Comparison of ENCODE assay signal across 1 cellular context in the genomic region with DNA sequence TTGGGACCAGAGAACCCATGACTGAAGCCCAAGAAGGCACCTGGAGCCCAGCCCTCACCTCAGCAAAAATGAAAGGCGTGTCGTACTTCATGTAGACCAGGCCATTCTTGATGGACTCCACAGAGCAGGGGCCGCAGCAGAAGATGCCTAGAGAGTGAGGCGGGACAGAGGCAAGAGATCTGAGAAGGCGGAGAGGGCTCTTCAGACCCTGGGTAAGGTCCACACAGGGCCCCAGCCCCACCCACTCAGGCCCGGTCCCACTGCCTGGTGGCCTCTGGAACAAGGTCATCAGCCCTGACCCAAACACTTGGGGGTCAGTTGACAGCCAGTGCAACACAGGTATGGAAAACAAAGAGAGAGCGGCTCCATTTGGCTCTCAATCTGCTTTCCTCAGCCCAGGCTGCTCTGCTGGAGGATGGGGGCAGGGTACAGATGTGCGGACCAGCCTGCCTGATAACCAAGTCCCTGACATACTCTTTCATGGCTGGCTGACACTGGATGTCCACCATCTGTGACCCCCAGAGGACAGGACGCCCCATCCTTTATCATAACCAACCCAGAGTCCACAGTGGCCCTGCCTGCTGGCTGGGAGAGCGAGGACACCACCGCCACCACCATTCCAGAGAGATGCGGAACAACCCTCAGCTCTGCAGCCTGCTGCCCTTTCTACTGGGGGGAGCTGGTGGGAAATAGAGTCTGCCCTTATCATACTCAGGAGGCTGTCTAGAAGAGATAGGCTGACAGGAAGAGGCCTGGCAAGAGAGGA.
A peak's percentile ranks its signal among the peaks of the same experiment; 100 is the strongest.
TF ChIP-seq lines count a peak whose summit lies in the region.

No MANE protein-coding gene starts in this region.

TF ChIP-seq in K562, 482 proteins besides CTCF, POLR2A, EP300 and RAD21 (continued from another document and continues in another):
- TF ChIP-seq EZH2 (IDR thresholded peaks at IDR 0.05; ENCODE audit: borderline replicate concordance, low read depth, low read length), result no peak
- no peak for TF ChIP-seq ZNF518B (CRISPR knock-in tag; IDR thresholded peaks at IDR 0.05)
- no peak for TF ChIP-seq MTA1 (IDR thresholded peaks at IDR 0.05; ENCODE audit: borderline replicate concordance)
- no peak for TF ChIP-seq SRSF7 (optimal IDR thresholded peaks at IDR 0.05; ENCODE audit: low read depth, low read length)
- peak; percentile 85 for TF ChIP-seq PML (IDR thresholded peaks at IDR 0.05; ENCODE audit: low read length)
- TF ChIP-seq, protein P1, sequence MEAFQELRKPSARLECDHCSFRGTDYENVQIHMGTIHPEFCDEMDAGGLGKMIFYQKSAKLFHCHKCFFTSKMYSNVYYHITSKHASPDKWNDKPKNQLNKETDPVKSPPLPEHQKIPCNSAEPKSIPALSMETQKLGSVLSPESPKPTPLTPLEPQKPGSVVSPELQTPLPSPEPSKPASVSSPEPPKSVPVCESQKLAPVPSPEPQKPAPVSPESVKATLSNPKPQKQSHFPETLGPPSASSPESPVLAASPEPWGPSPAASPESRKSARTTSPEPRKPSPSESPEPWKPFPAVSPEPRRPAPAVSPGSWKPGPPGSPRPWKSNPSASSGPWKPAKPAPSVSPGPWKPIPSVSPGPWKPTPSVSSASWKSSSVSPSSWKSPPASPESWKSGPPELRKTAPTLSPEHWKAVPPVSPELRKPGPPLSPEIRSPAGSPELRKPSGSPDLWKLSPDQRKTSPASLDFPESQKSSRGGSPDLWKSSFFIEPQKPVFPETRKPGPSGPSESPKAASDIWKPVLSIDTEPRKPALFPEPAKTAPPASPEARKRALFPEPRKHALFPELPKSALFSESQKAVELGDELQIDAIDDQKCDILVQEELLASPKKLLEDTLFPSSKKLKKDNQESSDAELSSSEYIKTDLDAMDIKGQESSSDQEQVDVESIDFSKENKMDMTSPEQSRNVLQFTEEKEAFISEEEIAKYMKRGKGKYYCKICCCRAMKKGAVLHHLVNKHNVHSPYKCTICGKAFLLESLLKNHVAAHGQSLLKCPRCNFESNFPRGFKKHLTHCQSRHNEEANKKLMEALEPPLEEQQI (IDR thresholded peaks at IDR 0.05), result no peak
- TF ChIP-seq U2AF1 (optimal IDR thresholded peaks at IDR 0.05; ENCODE audit: low read depth, low read length), result no peak
- TF ChIP-seq NBN (IDR thresholded peaks at IDR 0.05; ENCODE audit: low read depth), result 0 out of 2 replicates have a peak, but pooled peaks have one; percentile 41
- TF ChIP-seq, protein P2, sequence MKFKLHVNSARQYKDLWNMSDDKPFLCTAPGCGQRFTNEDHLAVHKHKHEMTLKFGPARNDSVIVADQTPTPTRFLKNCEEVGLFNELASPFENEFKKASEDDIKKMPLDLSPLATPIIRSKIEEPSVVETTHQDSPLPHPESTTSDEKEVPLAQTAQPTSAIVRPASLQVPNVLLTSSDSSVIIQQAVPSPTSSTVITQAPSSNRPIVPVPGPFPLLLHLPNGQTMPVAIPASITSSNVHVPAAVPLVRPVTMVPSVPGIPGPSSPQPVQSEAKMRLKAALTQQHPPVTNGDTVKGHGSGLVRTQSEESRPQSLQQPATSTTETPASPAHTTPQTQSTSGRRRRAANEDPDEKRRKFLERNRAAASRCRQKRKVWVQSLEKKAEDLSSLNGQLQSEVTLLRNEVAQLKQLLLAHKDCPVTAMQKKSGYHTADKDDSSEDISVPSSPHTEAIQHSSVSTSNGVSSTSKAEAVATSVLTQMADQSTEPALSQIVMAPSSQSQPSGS (CRISPR knock-in tag; IDR thresholded peaks at IDR 0.05), result no peak
- TF ChIP-seq EGR1 (conservative IDR thresholded peaks at IDR 0.05), result 0 out of 2 replicates have a peak, but pooled peaks have one; percentile 16
- peak; percentile 98 for TF ChIP-seq CBFA2T3 (IDR thresholded peaks at IDR 0.05)
- TF ChIP-seq, protein P3, sequence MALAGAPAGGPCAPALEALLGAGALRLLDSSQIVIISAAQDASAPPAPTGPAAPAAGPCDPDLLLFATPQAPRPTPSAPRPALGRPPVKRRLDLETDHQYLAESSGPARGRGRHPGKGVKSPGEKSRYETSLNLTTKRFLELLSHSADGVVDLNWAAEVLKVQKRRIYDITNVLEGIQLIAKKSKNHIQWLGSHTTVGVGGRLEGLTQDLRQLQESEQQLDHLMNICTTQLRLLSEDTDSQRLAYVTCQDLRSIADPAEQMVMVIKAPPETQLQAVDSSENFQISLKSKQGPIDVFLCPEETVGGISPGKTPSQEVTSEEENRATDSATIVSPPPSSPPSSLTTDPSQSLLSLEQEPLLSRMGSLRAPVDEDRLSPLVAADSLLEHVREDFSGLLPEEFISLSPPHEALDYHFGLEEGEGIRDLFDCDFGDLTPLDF (CRISPR knock-in tag; IDR thresholded peaks at IDR 0.05), result no peak
- TF ChIP-seq ZNF175 (CRISPR knock-in tag; IDR thresholded peaks at IDR 0.05; ENCODE audit: low read depth), result no peak
- TF ChIP-seq ETS1 (conservative IDR thresholded peaks at IDR 0.05; ENCODE audit: control insufficient read depth, low read depth, low read length), result peak; percentile 89
- 0 out of 2 replicates have a peak, but pooled peaks have one; percentile 72 for TF ChIP-seq DMBX1 (CRISPR knock-in tag; IDR thresholded peaks at IDR 0.05; ENCODE audit: borderline replicate concordance)
- no peak for TF ChIP-seq CAMTA2 (CRISPR knock-in tag; conservative IDR thresholded peaks at IDR 0.05)
- TF ChIP-seq, protein P4, sequence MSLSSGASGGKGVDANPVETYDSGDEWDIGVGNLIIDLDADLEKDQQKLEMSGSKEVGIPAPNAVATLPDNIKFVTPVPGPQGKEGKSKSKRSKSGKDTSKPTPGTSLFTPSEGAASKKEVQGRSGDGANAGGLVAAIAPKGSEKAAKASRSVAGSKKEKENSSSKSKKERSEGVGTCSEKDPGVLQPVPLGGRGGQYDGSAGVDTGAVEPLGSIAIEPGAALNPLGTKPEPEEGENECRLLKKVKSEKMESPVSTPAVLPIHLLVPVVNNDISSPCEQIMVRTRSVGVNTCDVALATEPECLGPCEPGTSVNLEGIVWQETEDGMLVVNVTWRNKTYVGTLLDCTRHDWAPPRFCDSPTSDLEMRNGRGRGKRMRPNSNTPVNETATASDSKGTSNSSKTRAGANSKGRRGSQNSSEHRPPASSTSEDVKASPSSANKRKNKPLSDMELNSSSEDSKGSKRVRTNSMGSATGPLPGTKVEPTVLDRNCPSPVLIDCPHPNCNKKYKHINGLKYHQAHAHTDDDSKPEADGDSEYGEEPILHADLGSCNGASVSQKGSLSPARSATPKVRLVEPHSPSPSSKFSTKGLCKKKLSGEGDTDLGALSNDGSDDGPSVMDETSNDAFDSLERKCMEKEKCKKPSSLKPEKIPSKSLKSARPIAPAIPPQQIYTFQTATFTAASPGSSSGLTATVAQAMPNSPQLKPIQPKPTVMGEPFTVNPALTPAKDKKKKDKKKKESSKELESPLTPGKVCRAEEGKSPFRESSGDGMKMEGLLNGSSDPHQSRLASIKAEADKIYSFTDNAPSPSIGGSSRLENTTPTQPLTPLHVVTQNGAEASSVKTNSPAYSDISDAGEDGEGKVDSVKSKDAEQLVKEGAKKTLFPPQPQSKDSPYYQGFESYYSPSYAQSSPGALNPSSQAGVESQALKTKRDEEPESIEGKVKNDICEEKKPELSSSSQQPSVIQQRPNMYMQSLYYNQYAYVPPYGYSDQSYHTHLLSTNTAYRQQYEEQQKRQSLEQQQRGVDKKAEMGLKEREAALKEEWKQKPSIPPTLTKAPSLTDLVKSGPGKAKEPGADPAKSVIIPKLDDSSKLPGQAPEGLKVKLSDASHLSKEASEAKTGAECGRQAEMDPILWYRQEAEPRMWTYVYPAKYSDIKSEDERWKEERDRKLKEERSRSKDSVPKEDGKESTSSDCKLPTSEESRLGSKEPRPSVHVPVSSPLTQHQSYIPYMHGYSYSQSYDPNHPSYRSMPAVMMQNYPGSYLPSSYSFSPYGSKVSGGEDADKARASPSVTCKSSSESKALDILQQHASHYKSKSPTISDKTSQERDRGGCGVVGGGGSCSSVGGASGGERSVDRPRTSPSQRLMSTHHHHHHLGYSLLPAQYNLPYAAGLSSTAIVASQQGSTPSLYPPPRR (CRISPR knock-in tag; IDR thresholded peaks at IDR 0.05; ENCODE audit: borderline replicate concordance), result no peak
- TF ChIP-seq PHTF2 (CRISPR knock-in tag; IDR thresholded peaks at IDR 0.05), result no peak
- no peak for TF ChIP-seq FOXA1 (IDR thresholded peaks at IDR 0.05; ENCODE audit: borderline replicate concordance)
- TF ChIP-seq ZNF75A (CRISPR knock-in tag; IDR thresholded peaks at IDR 0.05), result no peak
- TF ChIP-seq ZNF589 (CRISPR knock-in tag; IDR thresholded peaks at IDR 0.05; ENCODE audit: low read depth), result 0 out of 2 replicates have a peak, but pooled peaks have one; percentile 40
- TF ChIP-seq CREBBP (IDR thresholded peaks at IDR 0.05; ENCODE audit: low read depth, low read length), result no peak
- TF ChIP-seq ESRRA (IDR thresholded peaks at IDR 0.05; ENCODE audit: borderline replicate concordance, low read depth), result 0 out of 2 replicates have a peak, but pooled peaks have one; percentile 38
- no peak for TF ChIP-seq HBP1 (CRISPR knock-in tag; IDR thresholded peaks at IDR 0.05)
- TF ChIP-seq, protein P5, sequence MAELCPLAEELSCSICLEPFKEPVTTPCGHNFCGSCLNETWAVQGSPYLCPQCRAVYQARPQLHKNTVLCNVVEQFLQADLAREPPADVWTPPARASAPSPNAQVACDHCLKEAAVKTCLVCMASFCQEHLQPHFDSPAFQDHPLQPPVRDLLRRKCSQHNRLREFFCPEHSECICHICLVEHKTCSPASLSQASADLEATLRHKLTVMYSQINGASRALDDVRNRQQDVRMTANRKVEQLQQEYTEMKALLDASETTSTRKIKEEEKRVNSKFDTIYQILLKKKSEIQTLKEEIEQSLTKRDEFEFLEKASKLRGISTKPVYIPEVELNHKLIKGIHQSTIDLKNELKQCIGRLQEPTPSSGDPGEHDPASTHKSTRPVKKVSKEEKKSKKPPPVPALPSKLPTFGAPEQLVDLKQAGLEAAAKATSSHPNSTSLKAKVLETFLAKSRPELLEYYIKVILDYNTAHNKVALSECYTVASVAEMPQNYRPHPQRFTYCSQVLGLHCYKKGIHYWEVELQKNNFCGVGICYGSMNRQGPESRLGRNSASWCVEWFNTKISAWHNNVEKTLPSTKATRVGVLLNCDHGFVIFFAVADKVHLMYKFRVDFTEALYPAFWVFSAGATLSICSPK (IDR thresholded peaks at IDR 0.05; ENCODE audit: borderline replicate concordance), result no peak
- no peak for TF ChIP-seq ZNF398 (CRISPR knock-in tag; IDR thresholded peaks at IDR 0.05)
- TF ChIP-seq ZKSCAN8 (CRISPR knock-in tag; IDR thresholded peaks at IDR 0.05), result no peak
- TF ChIP-seq, protein P6, sequence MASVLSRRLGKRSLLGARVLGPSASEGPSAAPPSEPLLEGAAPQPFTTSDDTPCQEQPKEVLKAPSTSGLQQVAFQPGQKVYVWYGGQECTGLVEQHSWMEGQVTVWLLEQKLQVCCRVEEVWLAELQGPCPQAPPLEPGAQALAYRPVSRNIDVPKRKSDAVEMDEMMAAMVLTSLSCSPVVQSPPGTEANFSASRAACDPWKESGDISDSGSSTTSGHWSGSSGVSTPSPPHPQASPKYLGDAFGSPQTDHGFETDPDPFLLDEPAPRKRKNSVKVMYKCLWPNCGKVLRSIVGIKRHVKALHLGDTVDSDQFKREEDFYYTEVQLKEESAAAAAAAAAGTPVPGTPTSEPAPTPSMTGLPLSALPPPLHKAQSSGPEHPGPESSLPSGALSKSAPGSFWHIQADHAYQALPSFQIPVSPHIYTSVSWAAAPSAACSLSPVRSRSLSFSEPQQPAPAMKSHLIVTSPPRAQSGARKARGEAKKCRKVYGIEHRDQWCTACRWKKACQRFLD (CRISPR knock-in tag; IDR thresholded peaks at IDR 0.05), result peak; percentile 26; the same call in 1 of the 2 replicates
